Comparison of ENCODE assay signal across 1 cellular context in the genomic region with DNA sequence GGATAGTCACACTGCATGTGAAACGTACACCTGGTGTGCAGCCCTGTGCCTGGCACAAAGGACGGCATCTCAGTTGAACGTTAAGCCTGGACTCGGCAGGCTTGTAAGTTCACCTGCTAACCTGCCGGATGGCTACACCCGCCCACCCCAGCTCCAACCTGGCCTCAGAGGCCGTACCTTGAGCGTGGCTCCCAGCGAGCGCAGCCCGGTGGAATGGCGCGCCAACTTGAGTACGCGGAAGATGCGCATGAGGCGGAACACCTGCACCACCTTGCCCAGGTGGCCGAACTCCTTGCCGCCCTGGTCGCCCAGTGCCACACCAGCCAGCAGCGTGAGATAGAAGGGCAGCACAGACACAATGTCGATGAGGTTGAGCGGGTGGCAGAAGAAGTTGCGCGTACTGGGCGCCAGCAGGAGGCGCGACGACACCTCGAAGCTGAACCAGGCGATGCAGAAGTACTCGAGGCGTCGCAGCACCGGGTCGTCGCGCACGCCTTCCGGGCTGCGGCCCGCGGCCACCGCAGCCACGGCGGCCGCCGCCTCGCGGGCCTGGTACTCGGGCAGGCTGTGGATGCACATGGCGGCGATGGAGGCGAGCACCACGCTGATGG.
TF ChIP-seq lines count a peak whose summit lies in the region.

No MANE protein-coding gene starts in this region.

TF ChIP-seq in GM12878, 131 proteins besides CTCF, POLR2A, EP300 and RAD21:
- no peak for TF ChIP-seq TARDBP (IDR thresholded peaks at IDR 0.05; ENCODE audit: borderline replicate concordance)
- TF ChIP-seq, protein P1, sequence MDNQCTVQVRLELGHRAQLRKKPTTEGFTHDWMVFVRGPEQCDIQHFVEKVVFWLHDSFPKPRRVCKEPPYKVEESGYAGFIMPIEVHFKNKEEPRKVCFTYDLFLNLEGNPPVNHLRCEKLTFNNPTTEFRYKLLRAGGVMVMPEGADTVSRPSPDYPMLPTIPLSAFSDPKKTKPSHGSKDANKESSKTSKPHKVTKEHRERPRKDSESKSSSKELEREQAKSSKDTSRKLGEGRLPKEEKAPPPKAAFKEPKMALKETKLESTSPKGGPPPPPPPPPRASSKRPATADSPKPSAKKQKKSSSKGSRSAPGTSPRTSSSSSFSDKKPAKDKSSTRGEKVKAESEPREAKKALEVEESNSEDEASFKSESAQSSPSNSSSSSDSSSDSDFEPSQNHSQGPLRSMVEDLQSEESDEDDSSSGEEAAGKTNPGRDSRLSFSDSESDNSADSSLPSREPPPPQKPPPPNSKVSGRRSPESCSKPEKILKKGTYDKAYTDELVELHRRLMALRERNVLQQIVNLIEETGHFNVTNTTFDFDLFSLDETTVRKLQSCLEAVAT (IDR thresholded peaks at IDR 0.05): no peak
- no peak for TF ChIP-seq KLF5 (IDR thresholded peaks at IDR 0.05; ENCODE audit: partially characterized antibody)
- no peak for TF ChIP-seq ATF7 (IDR thresholded peaks at IDR 0.05; ENCODE audit: low read depth)
- TF ChIP-seq NR2C1 (IDR thresholded peaks at IDR 0.05): no peak
- TF ChIP-seq SIN3A (IDR thresholded peaks at IDR 0.05; ENCODE audit: low read depth, low read length): no peak
- no peak for TF ChIP-seq GABPA (IDR thresholded peaks at IDR 0.05; ENCODE audit: low read depth)
- TF ChIP-seq CHD2 (IDR thresholded peaks at IDR 0.05; ENCODE audit: borderline replicate concordance, low read depth, low read length): no peak
- TF ChIP-seq RBBP5 (conservative IDR thresholded peaks at IDR 0.05): no peak
- TF ChIP-seq SMC3 (IDR thresholded peaks at IDR 0.05; ENCODE audit: borderline replicate concordance, low read length): no peak
- no peak for TF ChIP-seq IKZF2 (IDR thresholded peaks at IDR 0.05)
- no peak for TF ChIP-seq ZNF24 (IDR thresholded peaks at IDR 0.05)
